ENCODE assay signal across 9 cellular contexts in genomic region chr15:32716960-32717289, GRCh38. TPM values are rescaled to one million over a fixed set of nuclear protein-coding genes. Genes with fewer than 3 reads are reported as not detected.
A peak's percentile ranks its signal among the peaks of the same experiment; 100 is the strongest.
DNase-seq lines count a peak whose midpoint lies in the region; ATAC-seq and TF ChIP-seq lines count a peak whose summit lies in the region.
"Had no signal": no experiment of that assay in that cellular context is flagged by ENCODE, and none has a peak within 500 bp of the region (broad histone marks: within the 10 kb centered on the region; RNA-seq: fewer than 3 reads in every experiment).

No MANE protein-coding gene starts in this region.

- H3K9me3 ChIP-seq in HUES48 (ENCODE audit: control insufficient read depth, insufficient read depth, low read length) (no peaks in the 10 kb centered on the region), neuron (ENCODE audit: low read length) (no peaks in the 10 kb centered on the region)

- H3K4me3 ChIP-seq in AG10803 (ENCODE audit: low read length) (peak overlapping the region; percentile 94), HUES48 (ENCODE audit: low read depth, low read length) (peak overlapping the region; percentile 52), neuron (ENCODE audit: low read length) (no peak overlapping the region)

- H3K9me3 Mint-ChIP-seq in endothelial cell (ENCODE audit: unreplicated experiment) = no peaks in the 10 kb centered on the region
- H3K9me3 Mint-ChIP-seq: activated naive CD4-positive, alpha-beta T cell treated with anti-CD3 and anti-CD28 coated beads for 36 hours had no signal

- peak overlapping the region; percentile 50 for H2AFZ ChIP-seq in neuron (ENCODE audit: low read depth, low read length)

- H3K9ac ChIP-seq in HUES48 (ENCODE audit: low read depth, low read length) = no peak overlapping the region

- H3K4me1 ChIP-seq in HUES48 (ENCODE audit: control insufficient read depth, insufficient read depth, low read length) (peaks cover 20% of the 10 kb centered on the region), neuron (ENCODE audit: insufficient read depth, low read length) (peaks cover 10% of the 10 kb centered on the region)

- peaks cover 8% of the 10 kb centered on the region for H3K4me1 Mint-ChIP-seq in endothelial cell (ENCODE audit: unreplicated experiment)

- H3K27me3 Mint-ChIP-seq in endothelial cell (ENCODE audit: unreplicated experiment) = peaks cover 21% of the 10 kb centered on the region

- no peak for DNase-seq in AG10803 (ENCODE audit: low read depth)
- DNase-seq in endothelial cell (ENCODE audit: low spot score) = no peak
- no peak for DNase-seq in mucosa of gallbladder (ENCODE audit: low spot score)
- no peak for DNase-seq in HUDEP-2 (lab: John Stamatoyannopoulos, UW; ENCODE audit: unreplicated experiment in 76 of 76)
- DNase-seq: activated naive CD4-positive, alpha-beta T cell treated with anti-CD3 and anti-CD28 coated beads for 36 hours had no signal

- H3K27me3 ChIP-seq in HUES48 (ENCODE audit: control insufficient read depth, insufficient read depth, low read length) (peaks cover 81% of the 10 kb centered on the region), neuron (ENCODE audit: insufficient read depth, low read length) (peaks cover 69% of the 10 kb centered on the region)

- no peaks in the 10 kb centered on the region for H3K36me3 ChIP-seq in HUES48 (ENCODE audit: control insufficient read depth, insufficient read depth, low read length)
- no peaks in the 10 kb centered on the region for H3K36me3 ChIP-seq in neuron (ENCODE audit: insufficient read depth, low read length)

- TF ChIP-seq CTCF in AG10803 (conservative IDR thresholded peaks at IDR 0.05; ENCODE audit: low read length) (no peak), endothelial cell (IDR thresholded peaks at IDR 0.05; ENCODE audit: unreplicated experiment) (no peak)

- no peak overlapping the region for H3K27ac Mint-ChIP-seq in endothelial cell (ENCODE audit: unreplicated experiment)
- H3K27ac Mint-ChIP-seq: activated naive CD4-positive, alpha-beta T cell treated with anti-CD3 and anti-CD28 coated beads for 36 hours had no signal

- ATAC-seq in GM18867 (IDR thresholded peaks at IDR 0.05; ENCODE audit: unreplicated experiment) (no peak), GM18870 (IDR thresholded peaks at IDR 0.05; ENCODE audit: unreplicated experiment) (no peak)

- peaks cover 5% of the 10 kb centered on the region for H3K36me3 Mint-ChIP-seq in endothelial cell (ENCODE audit: low read depth, unreplicated experiment)

- peak overlapping the region; percentile 62 for H3K4me3 Mint-ChIP-seq in endothelial cell (ENCODE audit: unreplicated experiment)
- H3K4me3 Mint-ChIP-seq: activated naive CD4-positive, alpha-beta T cell treated with anti-CD3 and anti-CD28 coated beads for 36 hours had no signal

- peak overlapping the region; percentile 50 for H3K27ac ChIP-seq in HUES48 (ENCODE audit: low read depth, low read length)

RNA-seq across cellular contexts. Expression of gene GREM1, which starts 0.9 kb away (rescaled TPM):
- total RNA-seq in endothelial cell (ENCODE audit: unreplicated experiment) = 0.44 TPM
- total RNA-seq in mucosa of gallbladder = 293 TPM
- total RNA-seq: activated naive CD4-positive, alpha-beta T cell treated with anti-CD3 and anti-CD28 coated beads for 36 hours had no signal

Comparison
In these comparisons a context has a peak if more than half of its experiments do, and no peak if none do; other contexts are left out.
1. RNA of gene GREM1, which starts 0.9 kb away (total RNA-seq): 293 TPM in mucosa of gallbladder (single experiment); 0.44 TPM in endothelial cell (single experiment); every median in the first group is over 100 times any median in the second.